ENCODE assay signal across 11 cellular contexts in genomic region chr10:127195041-127195506, GRCh38. TPM values are rescaled to one million over a fixed set of nuclear protein-coding genes. Genes with fewer than 3 reads are reported as not detected.
DNase-seq lines count a peak whose midpoint lies in the region; ATAC-seq and TF ChIP-seq lines count a peak whose summit lies in the region.
"Had no signal": no experiment of that assay in that cellular context is flagged by ENCODE, and none has a peak within 500 bp of the region (broad histone marks: within the 10 kb centered on the region; RNA-seq: fewer than 3 reads in every experiment).

No MANE protein-coding gene starts in this region.

- DNase-seq in choroid plexus epithelial cell (ENCODE audit: low read depth) (no peak), islet precursor cell (peak; percentile 64), spleen (no peak), MG63 (no peak), OCI-LY7 (ENCODE audit: low spot score) (no peak)
- DNase-seq: activated B cell treated with CpG ODN at 0.5 μM for 24 hours, GOT3 had no signal

- H3K27me3 ChIP-seq in spleen (replicated peaks in 1 of 7) (peaks cover 0 to 57% (median 17%) of the 10 kb centered on the region in 7 donors), MG63 (no peaks in the 10 kb centered on the region)

- no peak for TF ChIP-seq POLR2A in spleen (IDR thresholded peaks at IDR 0.05)

- 3 to 5% (median 4%) methylated on average over 24 to 28 of the region's 28 CpGs for WGBS in spleen, 5 donors

- H3K9me2 ChIP-seq in OCI-LY7 (ENCODE audit: insufficient read depth, low read length), result no peaks in the 10 kb centered on the region

- POLR2A ChIA-PET in HEK293 (lab: Yijun Ruan, JAX), result interaction anchor here (0.7 kb wide), 1 partner anchor 60 kb away, joined by 5 read pairs; no protein-coding TSS in a partner anchor
- POLR2A ChIA-PET in OCI-LY7 (lab: Charles Lee), result interaction anchor here (1.1 kb wide), 1 partner anchor 12 kb away, joined by 3 read pairs; no protein-coding TSS in a partner anchor

- no peak overlapping the region for H3K4me2 ChIP-seq in OCI-LY7 (ENCODE audit: low read length)

- CTCF ChIA-PET in HEK293 (lab: Yijun Ruan, JAX) (no interaction called here), OCI-LY7 (lab: Charles Lee; ENCODE audit: unreplicated experiment) (no interaction called here)

- no peak overlapping the region for H2AFZ ChIP-seq in OCI-LY7 (ENCODE audit: low read length)

- H3K36me3 ChIP-seq in HEK293 (ENCODE audit: control insufficient read depth in 2 of 2, insufficient read depth in 1 of 2, low read length in 2 of 2) (no peaks in the 10 kb centered on the region), spleen (no peaks in the 10 kb centered on the region), MG63 (no peaks in the 10 kb centered on the region), OCI-LY7 (ENCODE audit: insufficient read depth, low read length) (no peaks in the 10 kb centered on the region)

- no peaks in the 10 kb centered on the region for H3K9me3 ChIP-seq in HEK293 (ENCODE audit: control insufficient read depth, insufficient read depth, low read depth, low read length)
- H3K9me3 ChIP-seq in spleen, result no peaks in the 10 kb centered on the region
- no peaks in the 10 kb centered on the region for H3K9me3 ChIP-seq in MG63
- no peaks in the 10 kb centered on the region for H3K9me3 ChIP-seq in OCI-LY7 (ENCODE audit: low read length)

- intact Hi-C loops in spleen (cut with DNase I; ENCODE audit: low total_unique reads) (no loop called here), OCI-LY7 (cut with micrococcal nuclease; ENCODE audit: unreplicated experiment) (no loop called here)

- H3K4me1 ChIP-seq in HEK293 (ENCODE audit: control insufficient read depth, insufficient read depth, low read length) (0 out of 2 replicates have a peak, but pooled peaks cover 3% of the 10 kb centered on the region), spleen (peaks cover 0 to 27% (median 14%) of the 10 kb centered on the region in 6 donors), OCI-LY7 (ENCODE audit: insufficient read depth, low read length, poor library complexity, severe bottlenecking) (no peaks in the 10 kb centered on the region)

- no peaks in the 10 kb centered on the region for H3K79me2 ChIP-seq in OCI-LY7 (ENCODE audit: insufficient read depth, low read depth, low read length)

- ATAC-seq in HG03342 (IDR thresholded peaks at IDR 0.05; ENCODE audit: unreplicated experiment), result no peak

- H3K27ac ChIP-seq in HEK293 (ENCODE audit: extremely low read depth, low read depth, low read length) (no peak overlapping the region), spleen (no peak overlapping the region), OCI-LY7 (ENCODE audit: low read depth, low read length, poor library complexity, severe bottlenecking) (no peak overlapping the region)

- TF ChIP-seq CTCF in HEK293 (tag by site-specific recombination; IDR thresholded peaks at IDR 0.05) (no peak), choroid plexus epithelial cell (conservative IDR thresholded peaks at IDR 0.05; ENCODE audit: low read depth, low read length) (no peak), spleen (IDR thresholded peaks at IDR 0.05 in 8 of 11, conservative IDR thresholded peaks at IDR 0.05 in 3 of 11) (no peak), OCI-LY7 (conservative IDR thresholded peaks at IDR 0.05; ENCODE audit: low read length) (no peak)

- no peaks in the 10 kb centered on the region for H4K20me1 ChIP-seq in OCI-LY7 (ENCODE audit: insufficient read depth, low read length)

- BruUV-seq in OCI-LY7 (replicated peaks; lab: Mats Ljungman, UMichigan), result no TSS peak

- H3K4me3 ChIP-seq in HEK293 (ENCODE audit: low read depth, low read length) (no peak overlapping the region), choroid plexus epithelial cell (ENCODE audit: low read depth, low read length) (peak overlapping the region; percentile 52), spleen (peak overlapping the region in 6 of 8 donors; percentile 20 to 61 (median 37)), MG63 (no peak overlapping the region), OCI-LY7 (ENCODE audit: low read depth, low read length, poor library complexity, severe bottlenecking) (no peak overlapping the region)

TF ChIP-seq in HEK293, 187 proteins besides CTCF, POLR2A, EP300 and RAD21:
- TF ChIP-seq ZNF335 (tag by site-specific recombination; conservative IDR thresholded peaks at IDR 0.05) (0 out of 2 replicates have a peak, but pooled peaks have one; percentile 15), BCL11A (tag by site-specific recombination; IDR thresholded peaks at IDR 0.05; ENCODE audit: low read depth) (no peak)

RNA-seq across cellular contexts. Expression of gene INSYN2A, which starts 1.3 kb away (rescaled TPM):
- total RNA-seq in spleen (1 to 10 TPM in 1 of 7 donors, under 1 TPM in 5, not detected in 1; 0.09 to 3.0 (median 0.22) TPM), OCI-LY7 (2022) (not detected in 2 replicates)
- polyA plus RNA-seq in spleen, result under 1 TPM; 0.15 to 0.32 (median 0.21) TPM
- total RNA-seq in MG63 (2014; rRNA removed; shearing (Covaris generic); ENCODE audit: low replicate concordance), result not detected in 2 replicates
- not detected in 2 replicates for total RNA-seq in OCI-LY7 (2014; rRNA removed; shearing (Covaris generic))
- total RNA-seq: activated B cell treated with CpG ODN at 0.5 μM for 24 hours, liver had no signal
- polyA plus RNA-seq: IgD-negative memory B cell had no signal

Comparison
In these comparisons a context has a peak if more than half of its experiments do, and no peak if none do; other contexts are left out.
1. H3K4me3 ChIP-seq: peak in choroid plexus epithelial cell (single experiment) and spleen (6 of 8); none in HEK293 (single experiment), MG63 (single experiment) and OCI-LY7 (single experiment).